In genomic region chr21:36150192-36150711, GRCh38 we compare ENCODE assay signal across 8 cellular contexts.
DNase-seq lines count a peak whose midpoint lies in the region; ATAC-seq lines count a peak whose summit lies in the region.

No MANE protein-coding gene starts in this region.

- H3K9me3 Mint-ChIP-seq in activated T-cell treated with anti-CD3 and anti-CD28 coated beads, Interleukin-2, amount 50 U/mL, for 24 hours, result no peaks in the 10 kb centered on the region
- no peaks in the 10 kb centered on the region for H3K9me3 Mint-ChIP-seq in memory B cell

- H3K27me3 Mint-ChIP-seq in activated T-cell treated with anti-CD3 and anti-CD28 coated beads, Interleukin-2, amount 50 U/mL, for 24 hours, result no peaks in the 10 kb centered on the region
- H3K27me3 Mint-ChIP-seq in memory B cell, result no peaks in the 10 kb centered on the region

- peaks cover 21% of the 10 kb centered on the region for H3K4me1 Mint-ChIP-seq in activated T-cell treated with anti-CD3 and anti-CD28 coated beads, Interleukin-2, amount 50 U/mL, for 24 hours (ENCODE audit: low read depth)
- H3K4me1 Mint-ChIP-seq in memory B cell, result peaks cover 14% of the 10 kb centered on the region

- peak overlapping the region; percentile 55 for H3K27ac ChIP-seq in angular gyrus (ENCODE audit: low read depth, low read length)

- peak overlapping the region; percentile 84 for H3K27ac Mint-ChIP-seq in activated T-cell treated with anti-CD3 and anti-CD28 coated beads, Interleukin-2, amount 50 U/mL, for 24 hours
- peak overlapping the region; percentile 59 for H3K27ac Mint-ChIP-seq in memory B cell

- peaks cover 6% of the 10 kb centered on the region for H3K36me3 Mint-ChIP-seq in activated T-cell treated with anti-CD3 and anti-CD28 coated beads, Interleukin-2, amount 50 U/mL, for 24 hours (ENCODE audit: low read depth)
- H3K36me3 Mint-ChIP-seq in memory B cell, result peaks cover 3% of the 10 kb centered on the region

- no peak for DNase-seq in activated T-cell treated with anti-CD3 and anti-CD28 coated beads, Interleukin-2, amount 50 U/mL, for 24 hours
- DNase-seq in activated T-cell treated with anti-CD3 and anti-CD28 coated beads for 4 hours (no peak), Kasumi-1 (lab: John Stamatoyannopoulos, UW) (peak; percentile 99), memory B cell (ENCODE audit: low spot score in 2 of 2) (peak in 1 of 2 donors; percentile 33)
- no peak for DNase-seq in NK-92 treated with Interleukin-12 subunit alpha and Interleukin-12 subunit beta, amount 100 ng/mL, for 24 hours (lab: John Stamatoyannopoulos, UW)
- no peak for DNase-seq in activated effector memory CD4-positive, alpha-beta T cell treated with Interleukin-2 at 50 U/mL for 16 hours

- H3K4me3 Mint-ChIP-seq in activated T-cell treated with anti-CD3 and anti-CD28 coated beads, Interleukin-2, amount 50 U/mL, for 24 hours, result no peak overlapping the region
- peak overlapping the region; percentile 69 for H3K4me3 Mint-ChIP-seq in memory B cell

- ATAC-seq in memory B cell (ENCODE audit: low read depth), result peak; percentile 95
- ATAC-seq in HG03159 (IDR thresholded peaks at IDR 0.05; ENCODE audit: unreplicated experiment), result no peak

Comparison
In these comparisons a context has a peak if more than half of its experiments do, and no peak if none do; other contexts are left out.
1. DNase-seq: peak in Kasumi-1 (2 of 2); none in activated T-cell treated with anti-CD3 and anti-CD28 coated beads, Interleukin-2, amount 50 U/mL, for 24 hours (single experiment), activated T-cell treated with anti-CD3 and anti-CD28 coated beads for 4 hours (single experiment), NK-92 treated with Interleukin-12 subunit alpha and Interleukin-12 subunit beta, amount 100 ng/mL, for 24 hours (single experiment) and activated effector memory CD4-positive, alpha-beta T cell treated with Interleukin-2 at 50 U/mL for 16 hours (single experiment).